In the genomic region with DNA sequence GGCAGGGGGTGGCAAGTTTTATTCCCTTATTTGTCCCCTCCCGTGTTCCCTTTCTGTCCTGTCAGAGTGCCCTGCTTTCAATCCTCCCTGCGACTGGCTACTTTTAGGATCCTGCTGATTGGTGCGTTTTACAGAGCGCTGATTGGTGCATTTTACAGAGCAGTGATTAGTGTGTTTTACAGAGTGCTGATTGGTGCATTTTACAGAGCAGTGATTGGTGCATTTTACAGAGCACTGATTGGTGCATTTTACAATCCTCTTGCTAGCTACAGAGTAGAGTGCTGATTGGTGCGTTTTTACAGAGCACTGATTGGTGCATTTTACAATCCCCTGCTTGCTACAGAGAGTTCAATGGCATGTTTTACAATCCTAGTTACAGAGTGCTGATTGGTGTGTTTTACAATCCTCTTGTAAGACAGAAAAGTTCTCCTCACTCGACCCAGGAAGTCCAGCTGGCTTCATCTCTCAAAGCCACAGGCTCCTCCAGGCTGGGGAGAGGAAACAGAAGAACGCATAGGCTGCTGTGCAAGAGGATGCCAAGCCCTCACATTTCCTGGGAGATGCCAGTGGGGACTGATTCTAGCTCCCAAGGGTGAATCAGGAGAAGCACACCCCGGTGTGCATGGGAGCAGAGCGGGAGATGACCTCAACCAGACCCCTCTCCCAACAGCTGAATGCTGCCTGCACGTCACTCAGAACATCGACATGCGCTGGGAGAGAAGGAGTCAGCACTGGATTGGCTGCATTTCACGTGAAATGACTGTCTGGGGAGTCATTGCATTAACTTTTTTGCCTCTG, we compare ENCODE assay signal across 26 cellular contexts. TPM values are rescaled to one million over a fixed set of nuclear protein-coding genes. Genes with fewer than 3 reads are reported as not detected.
A peak's percentile ranks its signal among the peaks of the same experiment; 100 is the strongest.
DNase-seq lines count a peak whose midpoint lies in the region; ATAC-seq, FAIRE-seq and TF ChIP-seq lines count a peak whose summit lies in the region.
"Had no signal": no experiment of that assay in that cellular context is flagged by ENCODE, and none has a peak within 500 bp of the region (broad histone marks: within the 10 kb centered on the region; RNA-seq: fewer than 3 reads in every experiment).

No MANE protein-coding gene starts in this region.

- ATAC-seq in K562 (no peak), gastroesophageal sphincter (no peak)
- ATAC-seq: CD8-positive, alpha-beta T cell; HCT116 had no signal

- no peaks in the 10 kb centered on the region for H3K9me3 ChIP-seq in HEK293 (ENCODE audit: control insufficient read depth, insufficient read depth, low read depth, low read length)
- H3K9me3 ChIP-seq in K562 (replicated peaks; ENCODE audit: control insufficient read depth, insufficient read depth, low read depth, low read length), result no peaks in the 10 kb centered on the region
- H3K9me3 ChIP-seq in osteoblast (ENCODE audit: low read depth, low read length), result no peaks in the 10 kb centered on the region
- peaks cover 0 to 3% (median 0%) of the 10 kb centered on the region in 5 donors for H3K9me3 ChIP-seq in subcutaneous abdominal adipose tissue (ENCODE audit: control insufficient read depth in 5 of 5, low read length in 5 of 5)
- no peaks in the 10 kb centered on the region for H3K9me3 ChIP-seq in gastroesophageal sphincter
- H3K9me3 ChIP-seq: SK-N-SH had no signal

- CTCF ChIA-PET in HEK293 (lab: Yijun Ruan, JAX) (interaction anchor here (1.2 kb wide), 1 partner anchor 61 kb away, joined by 3 read pairs; no protein-coding TSS in a partner anchor), K562 (lab: Yijun Ruan, JAX; ENCODE audit: low intra/inter-chr PET ratio) (no interaction called here)

- no peak overlapping the region for H3K27ac ChIP-seq in HEK293 (ENCODE audit: extremely low read depth, low read depth, low read length)
- H3K27ac ChIP-seq in K562 (ENCODE audit: extremely low read depth, low read depth, low read length), result no peak overlapping the region
- peak overlapping the region; percentile 29 for H3K27ac ChIP-seq in osteoblast (ENCODE audit: low read depth, low read length)
- H3K27ac ChIP-seq in subcutaneous abdominal adipose tissue (ENCODE audit: low read depth, low read length), result no peak overlapping the region
- H3K27ac ChIP-seq in gastroesophageal sphincter, result no peak overlapping the region
- H3K27ac ChIP-seq: BLaER1 had no signal

- in situ Hi-C loops in K562 (cut with MboI), result no loop called here

- POLR2A ChIA-PET in HEK293 (lab: Yijun Ruan, JAX) (no interaction called here), K562 (lab: Yijun Ruan, JAX) (interaction anchor here (0.8 to 1.3 kb wide), 2 partner anchors 9 kb away, joined by 4 to 5 read pairs; no protein-coding TSS in a partner anchor)

- TF ChIP-seq EP300 in K562 (IDR thresholded peaks at IDR 0.05; ENCODE audit: low read length) (no peak), gastroesophageal sphincter (IDR thresholded peaks at IDR 0.05) (no peak)

- H3K79me2 ChIP-seq in K562 (ENCODE audit: control insufficient read depth, insufficient read depth, low read length) (no peaks in the 10 kb centered on the region), osteoblast (ENCODE audit: insufficient read depth, low read length) (no peaks in the 10 kb centered on the region)

- intact Hi-C loops in K562 (cut with micrococcal nuclease), result no loop called here

- no peak overlapping the region for H3K9ac ChIP-seq in K562 (ENCODE audit: insufficient read depth in 1 of 2, low read depth in 2 of 2, low read length in 2 of 2)
- H3K9ac ChIP-seq in subcutaneous abdominal adipose tissue (ENCODE audit: low read length in 5 of 5), result peak overlapping the region in 1 of 5 donors; percentile 3
- H3K9ac ChIP-seq: BLaER1, SK-N-SH had no signal

- no peak overlapping the region for H3K4me2 ChIP-seq in K562 (ENCODE audit: insufficient read depth, low read length)
- peak overlapping the region; percentile 26 for H3K4me2 ChIP-seq in osteoblast (ENCODE audit: insufficient read depth, low read length)
- H3K4me2 ChIP-seq: BLaER1, SK-N-SH had no signal

- H2AFZ ChIP-seq in K562 (ENCODE audit: low read depth, low read length), result no peak overlapping the region
- peak overlapping the region; percentile 21 for H2AFZ ChIP-seq in osteoblast (ENCODE audit: low read length)

- H3K27me3 ChIP-seq in K562 (ENCODE audit: control insufficient read depth in 2 of 2, insufficient read depth in 2 of 2, low read length in 2 of 2) (peaks cover 29 to 30% of the 10 kb centered on the region in 2 experiments), osteoblast (ENCODE audit: insufficient read depth, low read length) (no peaks in the 10 kb centered on the region), subcutaneous abdominal adipose tissue (ENCODE audit: control insufficient read depth in 5 of 5, insufficient read depth in 4 of 5, low read length in 5 of 5) (no peaks in the 10 kb centered on the region), gastroesophageal sphincter (no peaks in the 10 kb centered on the region)
- H3K27me3 ChIP-seq: BLaER1 had no signal

- no TSS peak for BruUV-seq in K562 (replicated peaks; lab: Mats Ljungman, UMichigan)

- 6% methylated on average over 13 of the region's 13 CpGs for WGBS in K562 (ENCODE audit: insufficient coverage, low coverage, missing lambda C conversion rate)
- 86 to 91% methylated on average over 8 to 11 of the region's 13 CpGs for WGBS in gastroesophageal sphincter (ENCODE audit: low coverage in 1 of 2), 2 donors

- no peak for TF ChIP-seq RAD21 in K562 (CRISPR knock-in tag; conservative IDR thresholded peaks at IDR 0.05 in 1 of 2, IDR thresholded peaks at IDR 0.05 in 1 of 2)

- no peaks in the 10 kb centered on the region for H3K9me1 ChIP-seq in K562 (ENCODE audit: control insufficient read depth, insufficient read depth, low read length)

- H3K4me3 ChIP-seq in HEK293 (ENCODE audit: low read depth, low read length) (no peak overlapping the region), K562 (no peak overlapping the region), osteoblast (ENCODE audit: insufficient read depth, low read length) (no peak overlapping the region), subcutaneous abdominal adipose tissue (ENCODE audit: low read depth in 1 of 5, low read length in 5 of 5) (peak overlapping the region in 3 of 5 donors; percentile 10 to 28 (median 17)), gastroesophageal sphincter (no peak overlapping the region)
- H3K4me3 ChIP-seq: BLaER1 had no signal

- FAIRE-seq in K562 (lab: Jason Lieb, UNC), result no peak
- FAIRE-seq: G401.6, GM12892, GM19239, H1 had no signal

- H4K20me1 ChIP-seq in K562 (replicated peaks; ENCODE audit: control insufficient read depth, insufficient read depth, low read length) (no peaks in the 10 kb centered on the region), osteoblast (ENCODE audit: insufficient read depth, low read length) (no peaks in the 10 kb centered on the region)
- H4K20me1 ChIP-seq: BLaER1 had no signal

- TF ChIP-seq CTCF in HEK293 (tag by site-specific recombination; IDR thresholded peaks at IDR 0.05) (no peak), K562 (IDR thresholded peaks at IDR 0.05 in 2 of 3, conservative IDR thresholded peaks at IDR 0.05 in 1 of 3; ENCODE audit: insufficient read depth in 2 of 3, low read depth in 1 of 3, low read length in 3 of 3) (no peak), osteoblast (IDR thresholded peaks at IDR 0.05; ENCODE audit: extremely low read depth, low read depth, low read length) (no peak), gastroesophageal sphincter (IDR thresholded peaks at IDR 0.05) (no peak)

- H3K36me3 ChIP-seq in HEK293 (ENCODE audit: control insufficient read depth in 2 of 2, insufficient read depth in 1 of 2, low read length in 2 of 2) (no peaks in the 10 kb centered on the region), K562 (ENCODE audit: control insufficient read depth, insufficient read depth, low read length) (no peaks in the 10 kb centered on the region), osteoblast (ENCODE audit: insufficient read depth, low read length) (no peaks in the 10 kb centered on the region), subcutaneous abdominal adipose tissue (ENCODE audit: control insufficient read depth in 5 of 5, insufficient read depth in 5 of 5, low read length in 5 of 5) (no peaks in the 10 kb centered on the region), gastroesophageal sphincter (no peaks in the 10 kb centered on the region)
- H3K36me3 ChIP-seq: BLaER1 had no signal

- H3K4me1 ChIP-seq in HEK293 (ENCODE audit: control insufficient read depth, insufficient read depth, low read length) (peaks cover 23% of the 10 kb centered on the region), K562 (replicated peaks in 1 of 2; ENCODE audit: control insufficient read depth in 2 of 2, insufficient read depth in 2 of 2, low read length in 2 of 2) (no peaks in the 10 kb centered on the region), osteoblast (ENCODE audit: insufficient read depth, low read length) (peaks cover 20% of the 10 kb centered on the region), subcutaneous abdominal adipose tissue (ENCODE audit: control insufficient read depth in 5 of 5, insufficient read depth in 5 of 5, low read length in 5 of 5) (peaks cover 0 to 37% (median 27%) of the 10 kb centered on the region in 5 donors), gastroesophageal sphincter (no peaks in the 10 kb centered on the region)
- H3K4me1 ChIP-seq: BLaER1 had no signal

- DNase-seq in K562 (ENCODE audit: extremely low read depth in 1 of 4, low spot score in 3 of 4), result no peak
- DNase-seq in osteoblast (ENCODE audit: insufficient read length, low spot score, missing footprints), result no peak
- DNase-seq in SIG-M5 (lab: John Stamatoyannopoulos, UW), result no peak
- no peak for DNase-seq in RPMI8226
- DNase-seq: ACHN; Calu3; CD8-positive, alpha-beta T cell; Karpas-422; MM.1S; NCI-H1048; NCI-H1417 treated with DMSO at 0.1 percent for 48 hours; NCI-H187 treated with DMSO at 0.1 percent for 48 hours; NCI-H2107; NCI-H446 treated with DMSO at 0.1 percent for 48 hours; NCI-H526 treated with DMSO at 0.1 percent for 48 hours; SHP77 treated with DMSO at 0.1 percent for 48 hours; SK-N-SH had no signal

- TF ChIP-seq POLR2A in K562 (conservative IDR thresholded peaks at IDR 0.05) (no peak), gastroesophageal sphincter (IDR thresholded peaks at IDR 0.05) (no peak)

RNA-seq across cellular contexts. Expression of a gene that starts 48.3 kb away (rescaled TPM):
- total RNA-seq in K562 (2011; cell fraction: chromatin; rRNA removed; ENCODE audit: low replicate concordance), result 37.5 and 58.5 TPM in 2 replicates
- total RNA-seq in K562 (2011; cell fraction: nucleolus; rRNA removed), result 38.7 and 44.9 TPM in 2 replicates
- total RNA-seq in K562 (2011; cell fraction: nucleoplasm; rRNA removed), result 41.6 and 49.3 TPM in 2 replicates
- 4.0 TPM in 2 replicates for total RNA-seq in K562 (2014; rRNA removed)
- total RNA-seq in K562 (2014; rRNA removed; fragmentation: Illumina TruSeq; extraction: Trizol), result 1.6 and 1.9 TPM in 2 replicates
- total RNA-seq in K562 (2015; rRNA removed; fragmentation: Illumina TruSeq; extraction: Trizol), result 1.1 and 1.2 TPM in 2 replicates
- total RNA-seq in K562 (2021), result 7.3 and 8.7 TPM in 2 replicates
- 2.1 and 3.2 TPM in 2 replicates for polyA plus RNA-seq in K562 (2011; rRNA removed)
- 3.3 and 3.5 TPM in 2 replicates for polyA plus RNA-seq in K562 (2011; cell fraction: cytosol; rRNA removed)
- 7.3 and 12.9 TPM in 2 replicates for polyA plus RNA-seq in K562 (2011; cell fraction: nucleus; rRNA removed)
- 3.6 and 8.0 TPM in 2 replicates for polyA plus RNA-seq in K562 (2012)
- 4.1 and 5.4 TPM in 2 replicates for polyA plus RNA-seq in K562 (2014; fragmentation: Illumina TruSeq; extraction: Trizol)
- under 1 TPM; 0.30 to 0.32 TPM for polyA plus RNA-seq in K562 (2014; fragmentation: Nextera tagmentation; extraction: Ambion mirVana)
- 2.5 and 4.7 TPM in 2 replicates for polyA plus RNA-seq in K562 (2014; rRNA removed)
- 6.7 and 10.2 TPM in 2 replicates for polyA minus RNA-seq in K562 (2011; rRNA and poly(A)+ RNA removed)
- polyA minus RNA-seq in K562 (2011; cell fraction: cytosol; rRNA and poly(A)+ RNA removed), result 5.6 and 7.4 TPM in 2 replicates
- polyA minus RNA-seq in K562 (2011; cell fraction: nucleus; rRNA and poly(A)+ RNA removed), result 13.2 and 15.6 TPM in 2 replicates
- total RNA-seq in osteoblast, result 16.2 and 18.1 TPM in 2 replicates
- total RNA-seq in gastroesophageal sphincter, result 10 to 100 TPM in 1 of 4 donors, 1 to 10 TPM in 3; 6.2 to 10.8 (median 7.8) TPM
- polyA plus RNA-seq: SK-N-SH had no signal

Comparison
In these comparisons a context has a peak if more than half of its experiments do, and no peak if none do; other contexts are left out.
1. H3K4me3 ChIP-seq: peak in subcutaneous abdominal adipose tissue (3 of 5); none in HEK293 (single experiment), K562 (single experiment), osteoblast (single experiment) and gastroesophageal sphincter (0 of 2).